Comparison of ENCODE assay signal across 1 cellular context in the genomic region with DNA sequence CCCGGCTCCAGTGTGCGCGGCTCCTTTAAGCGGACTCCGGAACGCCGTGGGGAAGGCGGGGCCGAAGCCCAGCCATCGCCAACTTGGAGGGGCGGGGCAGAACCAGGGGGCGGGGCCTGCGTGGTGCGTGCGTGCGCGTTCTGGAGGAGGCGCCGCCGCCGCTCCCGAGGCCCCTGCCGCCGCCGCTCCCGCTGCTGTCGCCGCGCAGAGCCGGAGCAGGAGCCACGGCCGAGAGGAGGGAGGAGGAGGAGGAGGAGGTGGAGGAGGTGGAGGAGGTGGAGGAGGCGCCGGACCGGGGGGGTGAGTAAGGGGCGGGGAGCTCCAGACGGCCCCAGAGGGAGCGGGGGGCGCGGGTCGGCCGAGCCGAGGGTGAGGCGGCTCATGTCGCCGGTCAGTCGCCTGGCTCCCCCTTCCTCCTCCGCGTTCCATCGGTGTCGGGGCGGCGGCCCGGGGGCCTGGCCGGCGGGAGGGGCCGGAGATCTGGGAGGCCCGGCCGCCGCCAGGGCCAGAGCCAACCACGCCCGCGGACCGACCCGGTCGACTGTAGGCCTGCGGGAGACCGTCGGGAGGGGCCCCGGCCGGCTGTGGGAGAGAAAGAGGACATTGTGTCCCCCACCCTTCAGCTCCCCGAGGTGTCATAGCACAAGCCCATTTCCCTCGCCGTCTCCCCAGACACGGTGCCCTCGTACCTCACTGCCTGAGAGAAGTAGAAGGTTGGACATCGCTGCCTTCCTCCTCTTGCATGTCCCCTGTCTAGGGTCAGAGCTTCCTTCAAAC.
TF ChIP-seq lines count a peak whose summit lies in the region.

Gene RAP1A (plus strand): TSS at position 155 of the 777 bp plus-strand sequence. CDS start 71,572 bp downstream, outside the sequence.

TF ChIP-seq in K562, 482 proteins besides CTCF, POLR2A, EP300 and RAD21 (continued from another document and continues in another):
- no peak for TF ChIP-seq CUX1 (CRISPR knock-in tag; IDR thresholded peaks at IDR 0.05)
- TF ChIP-seq MAZ (CRISPR knock-in tag; conservative IDR thresholded peaks at IDR 0.05 in 1 of 2, IDR thresholded peaks at IDR 0.05 in 1 of 2) = peak; percentile 72 to 93; a peak in 3 of 4 replicates
- TF ChIP-seq ZBTB9 (CRISPR knock-in tag; IDR thresholded peaks at IDR 0.05) = peak; percentile 65; the same call in 1 of the 2 replicates
- peak; percentile 20; the same call in 1 of the 2 replicates for TF ChIP-seq ZNF644 (tag; IDR thresholded peaks at IDR 0.05; ENCODE audit: low read depth)
- no peak for TF ChIP-seq JUN (IDR thresholded peaks at IDR 0.05; ENCODE audit: borderline replicate concordance, low read depth, low read length)
- TF ChIP-seq JUN (CRISPR knock-in tag; IDR thresholded peaks at IDR 0.05; ENCODE audit: borderline replicate concordance) = 0 out of 2 replicates have a peak, but pooled peaks have one; percentile 67
- peak; percentile 94 for TF ChIP-seq EGR1 (conservative IDR thresholded peaks at IDR 0.05)
- TF ChIP-seq CREB1 (IDR thresholded peaks at IDR 0.05) = no peak; the same call in 1 of the 2 replicates
- 0 out of 2 replicates have a peak, but pooled peaks have one; percentile 35 for TF ChIP-seq CREB1 (CRISPR knock-in tag; IDR thresholded peaks at IDR 0.05)
- 0 out of 2 replicates have a peak, but pooled peaks have one; percentile 46 for TF ChIP-seq STAT6 (CRISPR knock-in tag; IDR thresholded peaks at IDR 0.05)
- TF ChIP-seq HDAC2 (IDR thresholded peaks at IDR 0.05) = no peak
- no peak for TF ChIP-seq KLF13 (tag; IDR thresholded peaks at IDR 0.05; ENCODE audit: borderline replicate concordance, low read depth)
- TF ChIP-seq PHF8 (IDR thresholded peaks at IDR 0.05; ENCODE audit: borderline replicate concordance, low read length) = peak; percentile 66; the same call in 1 of the 2 replicates
- TF ChIP-seq, protein P1, sequence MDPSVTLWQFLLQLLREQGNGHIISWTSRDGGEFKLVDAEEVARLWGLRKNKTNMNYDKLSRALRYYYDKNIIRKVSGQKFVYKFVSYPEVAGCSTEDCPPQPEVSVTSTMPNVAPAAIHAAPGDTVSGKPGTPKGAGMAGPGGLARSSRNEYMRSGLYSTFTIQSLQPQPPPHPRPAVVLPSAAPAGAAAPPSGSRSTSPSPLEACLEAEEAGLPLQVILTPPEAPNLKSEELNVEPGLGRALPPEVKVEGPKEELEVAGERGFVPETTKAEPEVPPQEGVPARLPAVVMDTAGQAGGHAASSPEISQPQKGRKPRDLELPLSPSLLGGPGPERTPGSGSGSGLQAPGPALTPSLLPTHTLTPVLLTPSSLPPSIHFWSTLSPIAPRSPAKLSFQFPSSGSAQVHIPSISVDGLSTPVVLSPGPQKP (CRISPR knock-in tag; IDR thresholded peaks at IDR 0.05) = no peak
- TF ChIP-seq PML (IDR thresholded peaks at IDR 0.05; ENCODE audit: low read length) = peak; percentile 35; the same call in 1 of the 2 replicates
- no peak for TF ChIP-seq ZNF445 (CRISPR knock-in tag; IDR thresholded peaks at IDR 0.05; ENCODE audit: low read depth)
- peak; percentile 31; the same call in 1 of the 2 replicates for TF ChIP-seq GABPB1 (CRISPR knock-in tag; IDR thresholded peaks at IDR 0.05)
- TF ChIP-seq TBP (optimal IDR thresholded peaks at IDR 0.05; ENCODE audit: low read depth, low read length) = peak; percentile 14
- TF ChIP-seq CCNT2 (IDR thresholded peaks at IDR 0.05; ENCODE audit: borderline replicate concordance, extremely low read depth, insufficient read length, low read depth, low read length) = peak; percentile 89
- no peak for TF ChIP-seq JUNB (CRISPR knock-in tag; conservative IDR thresholded peaks at IDR 0.05)
- no peak; the same call in 1 of the 2 replicates for TF ChIP-seq ESRRA (IDR thresholded peaks at IDR 0.05; ENCODE audit: borderline replicate concordance, low read depth)
- peak; percentile 75 for TF ChIP-seq SUPT5H (IDR thresholded peaks at IDR 0.05)
- TF ChIP-seq HMGN3 (IDR thresholded peaks at IDR 0.05; ENCODE audit: borderline replicate concordance, extremely low read depth, insufficient read length, low read depth, low read length) = peak; percentile 74
- TF ChIP-seq EP400 (IDR thresholded peaks at IDR 0.05) = peak; percentile 5; the same call in 1 of the 2 replicates
- TF ChIP-seq BMI1 (IDR thresholded peaks at IDR 0.05; ENCODE audit: low read length) = no peak
- TF ChIP-seq DEAF1 (CRISPR knock-in tag; IDR thresholded peaks at IDR 0.05) = 0 out of 2 replicates have a peak, but pooled peaks have one; percentile 11
- TF ChIP-seq ZNF277 (CRISPR knock-in tag; IDR thresholded peaks at IDR 0.05; ENCODE audit: borderline replicate concordance) = no peak
- peak; percentile 29; the same call in 1 of the 2 replicates for TF ChIP-seq NFIC (IDR thresholded peaks at IDR 0.05)
- no peak for TF ChIP-seq ZNF311 (CRISPR knock-in tag; IDR thresholded peaks at IDR 0.05)
- TF ChIP-seq HNRNPK (IDR thresholded peaks at IDR 0.05; ENCODE audit: low read depth, low read length, poor library complexity, severe bottlenecking) = peak; percentile 93
- TF ChIP-seq THAP12 (CRISPR knock-in tag; IDR thresholded peaks at IDR 0.05) = peak; percentile 59; the same call in 1 of the 2 replicates
- TF ChIP-seq DPF2 (IDR thresholded peaks at IDR 0.05) = no peak
- TF ChIP-seq, protein P2, sequence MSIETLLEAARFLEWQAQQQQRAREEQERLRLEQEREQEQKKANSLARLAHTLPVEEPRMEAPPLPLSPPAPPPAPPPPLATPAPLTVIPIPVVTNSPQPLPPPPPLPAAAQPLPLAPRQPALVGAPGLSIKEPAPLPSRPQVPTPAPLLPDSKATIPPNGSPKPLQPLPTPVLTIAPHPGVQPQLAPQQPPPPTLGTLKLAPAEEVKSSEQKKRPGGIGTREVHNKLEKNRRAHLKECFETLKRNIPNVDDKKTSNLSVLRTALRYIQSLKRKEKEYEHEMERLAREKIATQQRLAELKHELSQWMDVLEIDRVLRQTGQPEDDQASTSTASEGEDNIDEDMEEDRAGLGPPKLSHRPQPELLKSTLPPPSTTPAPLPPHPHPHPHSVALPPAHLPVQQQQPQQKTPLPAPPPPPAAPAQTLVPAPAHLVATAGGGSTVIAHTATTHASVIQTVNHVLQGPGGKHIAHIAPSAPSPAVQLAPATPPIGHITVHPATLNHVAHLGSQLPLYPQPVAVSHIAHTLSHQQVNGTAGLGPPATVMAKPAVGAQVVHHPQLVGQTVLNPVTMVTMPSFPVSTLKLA (conservative IDR thresholded peaks at IDR 0.05) = peak in 1 of 2 experiments; percentile 72; a peak in 3 of 4 replicates
- TF ChIP-seq, protein P3, sequence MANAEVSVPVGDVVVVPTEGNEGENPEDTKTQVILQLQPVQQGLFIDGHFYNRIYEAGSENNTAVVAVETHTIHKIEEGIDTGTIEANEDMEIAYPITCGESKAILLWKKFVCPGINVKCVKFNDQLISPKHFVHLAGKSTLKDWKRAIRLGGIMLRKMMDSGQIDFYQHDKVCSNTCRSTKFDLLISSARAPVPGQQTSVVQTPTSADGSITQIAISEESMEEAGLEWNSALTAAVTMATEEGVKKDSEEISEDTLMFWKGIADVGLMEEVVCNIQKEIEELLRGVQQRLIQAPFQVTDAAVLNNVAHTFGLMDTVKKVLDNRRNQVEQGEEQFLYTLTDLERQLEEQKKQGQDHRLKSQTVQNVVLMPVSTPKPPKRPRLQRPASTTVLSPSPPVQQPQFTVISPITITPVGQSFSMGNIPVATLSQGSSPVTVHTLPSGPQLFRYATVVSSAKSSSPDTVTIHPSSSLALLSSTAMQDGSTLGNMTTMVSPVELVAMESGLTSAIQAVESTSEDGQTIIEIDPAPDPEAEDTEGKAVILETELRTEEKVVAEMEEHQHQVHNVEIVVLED (CRISPR knock-in tag; IDR thresholded peaks at IDR 0.05) = peak; percentile 94
- peak; percentile 45 for TF ChIP-seq ZFP36 (IDR thresholded peaks at IDR 0.05; ENCODE audit: low read depth, low read length, partially characterized antibody)
